Comparison of ENCODE assay signal across 18 cellular contexts in genomic region chr12:68048648-68049297, GRCh38.
DNase-seq lines count a peak whose midpoint lies in the region; TF ChIP-seq lines count a peak whose summit lies in the region.
"Had no signal": no experiment of that assay in that cellular context is flagged by ENCODE, and none has a peak within 500 bp of the region (broad histone marks: within the 10 kb centered on the region; RNA-seq: fewer than 3 reads in every experiment).

No MANE protein-coding gene starts in this region.

- no peak for TF ChIP-seq CTCF in HEK293 (tag by site-specific recombination; IDR thresholded peaks at IDR 0.05)

- H3K4me1 ChIP-seq in HEK293 (ENCODE audit: control insufficient read depth, insufficient read depth, low read length): no peaks in the 10 kb centered on the region
- H3K4me1 ChIP-seq: Caco-2 had no signal

- CTCF ChIA-PET in HEK293 (lab: Yijun Ruan, JAX): interaction anchor here (0.6 to 3.8 kb wide), 2 partner anchors 8 to 172 kb away, joined by 3 to 23 read pairs; no protein-coding TSS in a partner anchor

- DNase-seq in Ammon's horn (ENCODE audit: low spot score): peak; percentile 13
- DNase-seq in medulla oblongata (ENCODE audit: extremely low spot score): peak; percentile 39
- DNase-seq in putamen (ENCODE audit: low spot score): peak; percentile 80
- DNase-seq in T-helper 1 cell: no peak
- DNase-seq in cerebellar nuclear complex (lab: John Stamatoyannopoulos, UW): no peak
- no peak for DNase-seq in SW 1271 (lab: John Stamatoyannopoulos, UW)
- DNase-seq: ACHN; Caco-2; CD4-positive, alpha-beta T cell; DMS153; DND-41; EL; H9; KBM-7 had no signal

- POLR2A ChIA-PET in HEK293 (lab: Yijun Ruan, JAX): no interaction called here

- no peak overlapping the region for H3K27ac ChIP-seq in HEK293 (ENCODE audit: extremely low read depth, low read depth, low read length)
- H3K27ac ChIP-seq: C4-2B, HL-60 had no signal

- H3K4me3 ChIP-seq in HEK293 (ENCODE audit: low read depth, low read length): no peak overlapping the region
- H3K4me3 ChIP-seq: GM12878 had no signal

- no peaks in the 10 kb centered on the region for H3K36me3 ChIP-seq in HEK293 (ENCODE audit: control insufficient read depth in 2 of 2, insufficient read depth in 1 of 2, low read length in 2 of 2)

- no peaks in the 10 kb centered on the region for H3K9me3 ChIP-seq in HEK293 (ENCODE audit: control insufficient read depth, insufficient read depth, low read depth, low read length)
- H3K9me3 ChIP-seq: Caco-2 had no signal

TF ChIP-seq in HEK293, 187 proteins besides CTCF, POLR2A, EP300 and RAD21:
- TF ChIP-seq ZNF629 (tag by site-specific recombination; IDR thresholded peaks at IDR 0.05): no peak
- TF ChIP-seq ZBTB21 (tag by site-specific recombination; IDR thresholded peaks at IDR 0.05): no peak
- peak; percentile 57; the same call in 1 of the 2 replicates for TF ChIP-seq ATF2 (tag by site-specific recombination; IDR thresholded peaks at IDR 0.05; ENCODE audit: low read depth)
- TF ChIP-seq ZSCAN30 (tag by site-specific recombination; IDR thresholded peaks at IDR 0.05): no peak

Comparison
In these comparisons a context has a peak if more than half of its experiments do, and no peak if none do; other contexts are left out.
1. DNase-seq: peak in Ammon's horn (single experiment), medulla oblongata (single experiment) and putamen (single experiment); none in T-helper 1 cell (0 of 5), cerebellar nuclear complex (0 of 2) and SW 1271 (0 of 2).